Comparison of ENCODE assay signal across 1 cellular context in the genomic region with DNA sequence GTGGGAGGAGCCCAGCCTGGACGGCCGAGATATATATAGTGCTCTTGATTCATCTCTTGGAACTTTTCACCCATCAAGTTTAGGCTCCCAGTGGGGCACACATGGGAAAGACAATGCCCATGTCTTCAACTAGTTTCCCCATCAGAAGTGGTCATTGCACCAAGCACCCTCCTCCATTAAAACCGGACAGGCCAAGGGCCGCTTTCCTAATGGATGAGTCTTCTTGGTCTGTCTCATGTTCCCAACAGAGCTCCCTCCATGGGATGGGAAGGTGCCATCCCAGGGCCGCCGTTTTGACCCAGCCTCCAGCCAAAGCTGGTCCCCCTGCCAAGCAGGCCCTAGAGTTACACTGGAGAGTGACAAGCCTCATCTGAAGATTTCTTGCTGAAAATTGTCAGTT.
TF ChIP-seq lines count a peak whose summit lies in the region.

No MANE protein-coding gene starts in this region.

TF ChIP-seq in IMR-90, 13 proteins besides CTCF, POLR2A, EP300 and RAD21 (continued from another document):
- TF ChIP-seq RFX5 (IDR thresholded peaks at IDR 0.05; ENCODE audit: low read depth, low read length): no peak
- no peak for TF ChIP-seq RCOR1 (IDR thresholded peaks at IDR 0.05; ENCODE audit: insufficient replicate concordance, low read length)
- TF ChIP-seq CEBPB (IDR thresholded peaks at IDR 0.05; ENCODE audit: low read depth, low read length): no peak
- TF ChIP-seq MXI1 (IDR thresholded peaks at IDR 0.05; ENCODE audit: borderline replicate concordance, low read depth, low read length): no peak
- TF ChIP-seq MAFK (IDR thresholded peaks at IDR 0.05; ENCODE audit: low read depth, low read length): no peak
- no peak for TF ChIP-seq BHLHE40 (IDR thresholded peaks at IDR 0.05; ENCODE audit: low read depth, low read length)
- TF ChIP-seq FOS (IDR thresholded peaks at IDR 0.05; ENCODE audit: low read depth, low read length): no peak
- TF ChIP-seq, protein P1, sequence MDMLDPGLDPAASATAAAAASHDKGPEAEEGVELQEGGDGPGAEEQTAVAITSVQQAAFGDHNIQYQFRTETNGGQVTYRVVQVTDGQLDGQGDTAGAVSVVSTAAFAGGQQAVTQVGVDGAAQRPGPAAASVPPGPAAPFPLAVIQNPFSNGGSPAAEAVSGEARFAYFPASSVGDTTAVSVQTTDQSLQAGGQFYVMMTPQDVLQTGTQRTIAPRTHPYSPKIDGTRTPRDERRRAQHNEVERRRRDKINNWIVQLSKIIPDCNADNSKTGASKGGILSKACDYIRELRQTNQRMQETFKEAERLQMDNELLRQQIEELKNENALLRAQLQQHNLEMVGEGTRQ (IDR thresholded peaks at IDR 0.05; ENCODE audit: low read depth, low read length): no peak
- no peak for TF ChIP-seq MAZ (IDR thresholded peaks at IDR 0.05; ENCODE audit: borderline replicate concordance, low read depth, low read length)
- no peak for TF ChIP-seq NFE2L2 (IDR thresholded peaks at IDR 0.05; ENCODE audit: low read depth, low read length)
- TF ChIP-seq SMC3 (IDR thresholded peaks at IDR 0.05; ENCODE audit: low read depth, low read length): no peak
